In the genomic region with DNA sequence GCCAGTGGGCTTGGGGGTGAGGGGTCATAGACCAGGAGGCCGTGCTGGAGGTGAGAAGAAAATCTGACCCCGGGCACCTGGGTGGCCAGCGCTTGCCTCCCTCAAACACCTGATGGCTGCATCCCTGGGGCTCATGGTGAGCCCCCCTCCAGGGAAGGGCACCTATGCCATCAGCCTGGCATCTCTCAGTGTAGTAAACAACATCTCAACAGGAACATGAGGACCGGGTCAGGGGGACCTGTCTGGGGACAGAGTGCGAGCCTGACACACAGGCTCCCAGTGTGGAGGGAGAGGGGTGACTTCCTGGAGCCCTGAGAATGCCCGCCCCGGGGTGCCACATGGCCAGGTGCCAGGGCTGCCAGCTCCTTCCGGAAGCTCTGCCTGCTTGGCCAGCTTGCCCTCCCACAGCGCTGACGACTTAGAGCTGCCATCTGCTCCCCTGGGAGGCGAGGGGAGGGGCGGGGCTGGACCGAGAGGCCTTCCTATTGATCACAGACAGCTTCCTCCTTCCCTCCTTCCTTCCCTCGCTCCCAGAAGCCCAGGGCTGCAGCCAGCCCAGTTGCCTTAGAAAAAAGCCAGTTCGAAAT, we compare ENCODE assay signal across 1 cellular context.
TF ChIP-seq lines count a peak whose summit lies in the region.

No MANE protein-coding gene starts in this region.

TF ChIP-seq in H1, 55 proteins besides CTCF, POLR2A, EP300 and RAD21:
- TF ChIP-seq HDAC2 (IDR thresholded peaks at IDR 0.05; ENCODE audit: borderline replicate concordance in 1 of 2, low read depth in 2 of 2, low read length in 2 of 2): no peak
- no peak for TF ChIP-seq ZNF274 (IDR thresholded peaks at IDR 0.05; ENCODE audit: borderline replicate concordance, extremely low read depth, low read length)
- TF ChIP-seq JUN (IDR thresholded peaks at IDR 0.05; ENCODE audit: low read depth, low read length): no peak
- no peak for TF ChIP-seq KDM5A (IDR thresholded peaks at IDR 0.05; ENCODE audit: low read length)
- TF ChIP-seq KDM4A (IDR thresholded peaks at IDR 0.05; ENCODE audit: low read depth, low read length, severe bottlenecking): no peak
- no peak for TF ChIP-seq SIX5 (IDR thresholded peaks at IDR 0.05; ENCODE audit: low read depth, low read length)
- TF ChIP-seq HDAC6 (IDR thresholded peaks at IDR 0.05; ENCODE audit: low read depth, low read length): no peak
- TF ChIP-seq RBBP5 (IDR thresholded peaks at IDR 0.05; ENCODE audit: borderline replicate concordance, low read depth, low read length): no peak
